In genomic region chr6:98880486-98880885, GRCh38 we compare ENCODE assay signal across 13 cellular contexts. TPM values are rescaled to one million over a fixed set of nuclear protein-coding genes. Genes with fewer than 3 reads are reported as not detected.
DNase-seq lines count a peak whose midpoint lies in the region; ATAC-seq and TF ChIP-seq lines count a peak whose summit lies in the region.
"Had no signal": no experiment of that assay in that cellular context is flagged by ENCODE, and none has a peak within 500 bp of the region (broad histone marks: within the 10 kb centered on the region; RNA-seq: fewer than 3 reads in every experiment).

No MANE protein-coding gene starts in this region.

- no peaks in the 10 kb centered on the region for H3K4me1 ChIP-seq in testis
- H3K4me1 ChIP-seq: gastrocnemius medialis had no signal

- H3K27me3 Mint-ChIP-seq in activated CD4-positive, alpha-beta T cell treated with anti-CD3 and anti-CD28 coated beads, Interleukin-2, amount 10 ng/mL, durations not matched to agents 7 days and 5 days: no peaks in the 10 kb centered on the region
- H3K27me3 Mint-ChIP-seq in stimulated activated naive CD8-positive, alpha-beta T cell treated with anti-CD3 and anti-CD28 coated beads, Interleukin-15, Interleukin-2, amounts not matched to agents 100 ng/mL and 50 ng/mL, for 24 hours: no peaks in the 10 kb centered on the region
- H3K27me3 Mint-ChIP-seq: activated CD4-positive, alpha-beta memory T cell treated with anti-CD3 and anti-CD28 coated beads for 36 hours had no signal

- H3K9me3 Mint-ChIP-seq in activated CD4-positive, alpha-beta T cell treated with anti-CD3 and anti-CD28 coated beads, Interleukin-2, amount 10 ng/mL, durations not matched to agents 7 days and 5 days: no peaks in the 10 kb centered on the region
- H3K9me3 Mint-ChIP-seq in stimulated activated naive CD8-positive, alpha-beta T cell treated with anti-CD3 and anti-CD28 coated beads, Interleukin-15, Interleukin-2, amounts not matched to agents 100 ng/mL and 50 ng/mL, for 24 hours: no peaks in the 10 kb centered on the region
- H3K9me3 Mint-ChIP-seq: activated CD4-positive, alpha-beta memory T cell treated with anti-CD3 and anti-CD28 coated beads for 36 hours had no signal

- DNase-seq in activated CD4-positive, alpha-beta T cell treated with anti-CD3 and anti-CD28 coated beads, Interleukin-2, amount 10 ng/mL, durations not matched to agents 7 days and 5 days: peak; percentile 12
- no peak for DNase-seq in activated CD4-positive, alpha-beta T cell treated with anti-CD3 and anti-CD28 coated beads, Interleukin-2, amount 50 U/mL, for 48 hours
- DNase-seq in NCI-H1092 (lab: John Stamatoyannopoulos, UW): no peak
- DNase-seq in testis: no peak
- DNase-seq in AG20443 (ENCODE audit: low spot score): no peak
- DNase-seq: activated CD4-positive, alpha-beta memory T cell treated with anti-CD3 and anti-CD28 coated beads for 36 hours; gastrocnemius medialis; SHP77; thyroid gland had no signal

- intact Hi-C loops in testis (cut with DNase I; ENCODE audit: low total_unique reads): no loop called here

- H3K27me3 ChIP-seq in testis: no peaks in the 10 kb centered on the region
- H3K27me3 ChIP-seq: cardiac muscle cell, gastrocnemius medialis, thyroid gland had no signal

- POLR2A ChIA-PET in activated CD4-positive, alpha-beta T cell treated with anti-CD3 and anti-CD28 coated beads, Interleukin-2, amount 10 ng/mL, durations not matched to agents 7 days and 5 days (lab: Charles Lee): no interaction called here

- H3K36me3 Mint-ChIP-seq in activated CD4-positive, alpha-beta T cell treated with anti-CD3 and anti-CD28 coated beads, Interleukin-2, amount 10 ng/mL, durations not matched to agents 7 days and 5 days (ENCODE audit: low read depth): peaks cover 12% of the 10 kb centered on the region
- H3K36me3 Mint-ChIP-seq in stimulated activated naive CD8-positive, alpha-beta T cell treated with anti-CD3 and anti-CD28 coated beads, Interleukin-15, Interleukin-2, amounts not matched to agents 100 ng/mL and 50 ng/mL, for 24 hours (ENCODE audit: low read depth): peaks cover 38% of the 10 kb centered on the region

- TF ChIP-seq CTCF in testis (IDR thresholded peaks at IDR 0.05): no peak

- peaks cover 10% of the 10 kb centered on the region for H3K4me1 Mint-ChIP-seq in activated CD4-positive, alpha-beta T cell treated with anti-CD3 and anti-CD28 coated beads, Interleukin-2, amount 10 ng/mL, durations not matched to agents 7 days and 5 days
- peaks cover 9% of the 10 kb centered on the region for H3K4me1 Mint-ChIP-seq in stimulated activated naive CD8-positive, alpha-beta T cell treated with anti-CD3 and anti-CD28 coated beads, Interleukin-15, Interleukin-2, amounts not matched to agents 100 ng/mL and 50 ng/mL, for 24 hours (ENCODE audit: low read depth)

- no peaks in the 10 kb centered on the region for H3K36me3 ChIP-seq in testis (ENCODE audit: low read depth, missing control alignments)
- H3K36me3 ChIP-seq: cardiac muscle cell, thyroid gland had no signal

- H3K9me3 ChIP-seq in testis: no peaks in the 10 kb centered on the region
- H3K9me3 ChIP-seq: gastrocnemius medialis, thyroid gland had no signal

- no peak for TF ChIP-seq POLR2A in testis (IDR thresholded peaks at IDR 0.05)

- H3K27ac ChIP-seq in testis: no peak overlapping the region
- H3K27ac ChIP-seq: cardiac muscle cell, gastrocnemius medialis, thyroid gland had no signal

- H3K4me3 ChIP-seq in testis: no peak overlapping the region
- H3K4me3 ChIP-seq: cardiac muscle cell, gastrocnemius medialis, thyroid gland had no signal

- peak overlapping the region; percentile 16 for H3K27ac Mint-ChIP-seq in activated CD4-positive, alpha-beta T cell treated with anti-CD3 and anti-CD28 coated beads, Interleukin-2, amount 10 ng/mL, durations not matched to agents 7 days and 5 days
- H3K27ac Mint-ChIP-seq in stimulated activated naive CD8-positive, alpha-beta T cell treated with anti-CD3 and anti-CD28 coated beads, Interleukin-15, Interleukin-2, amounts not matched to agents 100 ng/mL and 50 ng/mL, for 24 hours: peak overlapping the region; percentile 4
- H3K27ac Mint-ChIP-seq: activated CD4-positive, alpha-beta memory T cell treated with anti-CD3 and anti-CD28 coated beads for 36 hours had no signal

- CTCF ChIA-PET in activated CD4-positive, alpha-beta T cell treated with anti-CD3 and anti-CD28 coated beads, Interleukin-2, amount 10 ng/mL, durations not matched to agents 7 days and 5 days (lab: Charles Lee): no interaction called here

- ATAC-seq in HG02588 (IDR thresholded peaks at IDR 0.05; ENCODE audit: unreplicated experiment) (peak; percentile 72), HG03460 (IDR thresholded peaks at IDR 0.05; ENCODE audit: unreplicated experiment) (peak; percentile 90)
- ATAC-seq: gastrocnemius medialis had no signal

- H3K4me3 Mint-ChIP-seq in activated CD4-positive, alpha-beta T cell treated with anti-CD3 and anti-CD28 coated beads, Interleukin-2, amount 10 ng/mL, durations not matched to agents 7 days and 5 days: no peak overlapping the region
- no peak overlapping the region for H3K4me3 Mint-ChIP-seq in stimulated activated naive CD8-positive, alpha-beta T cell treated with anti-CD3 and anti-CD28 coated beads, Interleukin-15, Interleukin-2, amounts not matched to agents 100 ng/mL and 50 ng/mL, for 24 hours
- H3K4me3 Mint-ChIP-seq: activated CD4-positive, alpha-beta memory T cell treated with anti-CD3 and anti-CD28 coated beads for 36 hours had no signal

RNA-seq across cellular contexts. Expression of gene POU3F2, which starts 46.1 kb away (rescaled TPM):
- not detected for total RNA-seq in activated CD4-positive, alpha-beta T cell treated with anti-CD3 and anti-CD28 coated beads, Interleukin-2, amount 10 ng/mL, durations not matched to agents 7 days and 5 days
- under 1 TPM; 0.31 TPM for total RNA-seq in testis
- polyA plus RNA-seq in testis (ENCODE audit: insufficient read depth, low read depth, low replicate concordance): 0.32 TPM
- total RNA-seq: activated CD4-positive, alpha-beta memory T cell treated with anti-CD3 and anti-CD28 coated beads for 36 hours; thyroid gland had no signal
